In the genomic region with DNA sequence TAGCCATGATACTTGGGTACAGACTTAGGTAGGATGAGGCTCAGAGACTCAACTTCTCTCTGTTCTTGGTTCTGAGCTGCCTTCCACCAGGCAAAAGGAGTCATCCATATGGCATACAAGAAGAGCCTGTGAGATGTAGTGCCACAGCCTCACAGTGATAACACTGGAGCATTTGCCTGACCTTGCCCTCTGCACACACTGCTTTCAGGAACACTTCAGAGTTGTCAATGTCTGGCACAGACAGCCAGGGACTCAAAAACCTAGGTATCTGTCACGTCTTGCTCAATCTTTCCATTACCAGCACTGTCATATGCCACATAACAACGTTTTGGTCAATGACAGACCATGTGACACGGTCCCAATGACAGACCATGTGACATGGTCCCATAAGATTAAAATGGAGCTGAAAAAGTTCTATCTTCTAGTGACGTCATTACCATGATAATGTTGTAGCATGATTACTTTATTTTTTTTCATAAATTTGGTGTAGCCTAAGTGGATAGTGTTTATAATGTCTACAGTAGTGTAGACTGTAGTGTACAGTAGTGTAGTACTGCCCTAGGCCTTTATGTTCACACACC, we compare ENCODE assay signal across 15 cellular contexts.
DNase-seq lines count a peak whose midpoint lies in the region; ATAC-seq and TF ChIP-seq lines count a peak whose summit lies in the region.
"Had no signal": no experiment of that assay in that cellular context is flagged by ENCODE, and none has a peak within 500 bp of the region (broad histone marks: within the 10 kb centered on the region; RNA-seq: fewer than 3 reads in every experiment).

No MANE protein-coding gene starts in this region.

- H3K36me3 ChIP-seq in ovary: no peaks in the 10 kb centered on the region
- H3K36me3 ChIP-seq: HAP-1 had no signal

- H3K4me3 Mint-ChIP-seq in natural killer cell treated with Interleukin-12 subunit alpha and Interleukin-12 subunit beta and Interleukin-15 and Interleukin-18, amount 100 ng/mL, for 72 hours: no peak overlapping the region
- no peak overlapping the region for H3K4me3 Mint-ChIP-seq in natural killer cell
- no peak overlapping the region for H3K4me3 Mint-ChIP-seq in activated T-helper 17 cell treated with anti-CD3 and anti-CD28 coated beads, Interleukin-2, amount 50 U/mL, for 72 hours
- H3K4me3 Mint-ChIP-seq: CD14-positive monocyte; CD8-positive, alpha-beta T cell; HFFc6 had no signal

- H3K36me3 Mint-ChIP-seq in natural killer cell treated with Interleukin-12 subunit alpha and Interleukin-12 subunit beta and Interleukin-15 and Interleukin-18, amount 100 ng/mL, for 72 hours: no peaks in the 10 kb centered on the region
- H3K36me3 Mint-ChIP-seq in natural killer cell: peaks cover 7% of the 10 kb centered on the region
- H3K36me3 Mint-ChIP-seq in activated T-helper 17 cell treated with anti-CD3 and anti-CD28 coated beads, Interleukin-2, amount 50 U/mL, for 72 hours (ENCODE audit: low read depth): no peaks in the 10 kb centered on the region
- H3K36me3 Mint-ChIP-seq: CD14-positive monocyte; CD8-positive, alpha-beta T cell had no signal

- H3K4me3 ChIP-seq in ovary: no peak overlapping the region
- H3K4me3 ChIP-seq: HAP-1 had no signal

- DNase-seq in natural killer cell treated with Interleukin-12 subunit alpha and Interleukin-12 subunit beta and Interleukin-15 and Interleukin-18, amount 100 ng/mL, for 72 hours (ENCODE audit: low spot score): no peak
- no peak for DNase-seq in natural killer cell
- no peak for DNase-seq in left ventricle myocardium superior
- DNase-seq in NCI-H510A (lab: John Stamatoyannopoulos, UW): no peak
- DNase-seq in ovary: no peak
- DNase-seq: CD8-positive, alpha-beta T cell; COR-L47; DMS153; DMS79 treated with DMSO at 0.1 percent for 48 hours; EL; HFFc6 had no signal

- no peaks in the 10 kb centered on the region for H3K9me3 Mint-ChIP-seq in natural killer cell treated with Interleukin-12 subunit alpha and Interleukin-12 subunit beta and Interleukin-15 and Interleukin-18, amount 100 ng/mL, for 72 hours
- H3K9me3 Mint-ChIP-seq in natural killer cell: peaks cover 3 to 5% of the 10 kb centered on the region in 2 donors
- no peaks in the 10 kb centered on the region for H3K9me3 Mint-ChIP-seq in activated T-helper 17 cell treated with anti-CD3 and anti-CD28 coated beads, Interleukin-2, amount 50 U/mL, for 72 hours
- H3K9me3 Mint-ChIP-seq: HFFc6 had no signal

- no peak overlapping the region for H3K27ac ChIP-seq in ovary

- WGBS in ovary, 3 donors: 41 to 60% (median 47%) methylated on average over 4 of the region's 4 CpGs

- no peaks in the 10 kb centered on the region for H3K9me3 ChIP-seq in ovary
- H3K9me3 ChIP-seq: HAP-1 had no signal

- intact Hi-C loops in natural killer cell (cut with micrococcal nuclease): no loop called here
- intact Hi-C loops in left ventricle myocardium superior (cut with micrococcal nuclease): no loop called here
- intact Hi-C loops in ovary (cut with DNase I): no loop called here

- ATAC-seq in natural killer cell treated with Interleukin-12 subunit alpha and Interleukin-12 subunit beta and Interleukin-15 and Interleukin-18, amount 100 ng/mL, for 72 hours: peak; percentile 40 to 48
- ATAC-seq in natural killer cell (no peak), left ventricle myocardium superior (peak; percentile 71), GM21576 (IDR thresholded peaks at IDR 0.05; ENCODE audit: unreplicated experiment) (no peak)
- ATAC-seq in activated T-helper 17 cell treated with anti-CD3 and anti-CD28 coated beads, Interleukin-2, amount 50 U/mL, for 72 hours (replicated peaks): peak; percentile 18
- ATAC-seq: CD8-positive, alpha-beta T cell had no signal

- H3K27ac Mint-ChIP-seq in natural killer cell treated with Interleukin-12 subunit alpha and Interleukin-12 subunit beta and Interleukin-15 and Interleukin-18, amount 100 ng/mL, for 72 hours: no peak overlapping the region
- no peak overlapping the region for H3K27ac Mint-ChIP-seq in natural killer cell
- H3K27ac Mint-ChIP-seq in activated T-helper 17 cell treated with anti-CD3 and anti-CD28 coated beads, Interleukin-2, amount 50 U/mL, for 72 hours: no peak overlapping the region
- H3K27ac Mint-ChIP-seq: CD8-positive, alpha-beta T cell; HFFc6 had no signal

- no peak for TF ChIP-seq POLR2A in ovary (IDR thresholded peaks at IDR 0.05)

- TF ChIP-seq EP300 in ovary (IDR thresholded peaks at IDR 0.05): no peak

- H3K4me1 ChIP-seq in ovary (ENCODE audit: insufficient read depth): no peaks in the 10 kb centered on the region
- H3K4me1 ChIP-seq: HAP-1 had no signal

- peaks cover 9 to 27% of the 10 kb centered on the region in 2 donors for H3K27me3 Mint-ChIP-seq in natural killer cell treated with Interleukin-12 subunit alpha and Interleukin-12 subunit beta and Interleukin-15 and Interleukin-18, amount 100 ng/mL, for 72 hours
- peaks cover 3 to 24% of the 10 kb centered on the region in 2 donors for H3K27me3 Mint-ChIP-seq in natural killer cell (ENCODE audit: low read depth in 2 of 2)
- peaks cover 19% of the 10 kb centered on the region for H3K27me3 Mint-ChIP-seq in activated T-helper 17 cell treated with anti-CD3 and anti-CD28 coated beads, Interleukin-2, amount 50 U/mL, for 72 hours

- no peaks in the 10 kb centered on the region for H3K4me1 Mint-ChIP-seq in natural killer cell treated with Interleukin-12 subunit alpha and Interleukin-12 subunit beta and Interleukin-15 and Interleukin-18, amount 100 ng/mL, for 72 hours (ENCODE audit: low read depth in 2 of 2)
- no peaks in the 10 kb centered on the region for H3K4me1 Mint-ChIP-seq in natural killer cell
- no peaks in the 10 kb centered on the region for H3K4me1 Mint-ChIP-seq in activated T-helper 17 cell treated with anti-CD3 and anti-CD28 coated beads, Interleukin-2, amount 50 U/mL, for 72 hours
- H3K4me1 Mint-ChIP-seq: CD14-positive monocyte had no signal

- no peaks in the 10 kb centered on the region for H3K27me3 ChIP-seq in ovary

- TF ChIP-seq CTCF in natural killer cell (IDR thresholded peaks at IDR 0.05) (no peak), ovary (IDR thresholded peaks at IDR 0.05) (no peak)

Comparison
In these comparisons a context has a peak if more than half of its experiments do, and no peak if none do; other contexts are left out.
1. ATAC-seq: peak in natural killer cell treated with Interleukin-12 subunit alpha and Interleukin-12 subunit beta and Interleukin-15 and Interleukin-18, amount 100 ng/mL, for 72 hours (2 of 2), activated T-helper 17 cell treated with anti-CD3 and anti-CD28 coated beads, Interleukin-2, amount 50 U/mL, for 72 hours (single experiment) and left ventricle myocardium superior (single experiment); none in natural killer cell (0 of 3) and GM21576 (single experiment).